2 cellular contexts compared by ENCODE assay signal in genomic region chr19:55015126-55015525, GRCh38.
TF ChIP-seq lines count a peak whose summit lies in the region.

No MANE protein-coding gene starts in this region.

TF ChIP-seq in SK-N-SH, 30 proteins besides CTCF, POLR2A, EP300 and RAD21:
- TF ChIP-seq RCOR1 (IDR thresholded peaks at IDR 0.05; ENCODE audit: low read length) (no peak), RFX5 (IDR thresholded peaks at IDR 0.05; ENCODE audit: low read length) (no peak), JUND (IDR thresholded peaks at IDR 0.05) (no peak), TCF12 (IDR thresholded peaks at IDR 0.05) (no peak), USF1 (IDR thresholded peaks at IDR 0.05; ENCODE audit: borderline replicate concordance, low read depth) (no peak), ELF1 (IDR thresholded peaks at IDR 0.05) (no peak), MAX (IDR thresholded peaks at IDR 0.05; ENCODE audit: low read depth) (no peak), CHD2 (IDR thresholded peaks at IDR 0.05; ENCODE audit: low read length, partially characterized antibody) (no peak), GATA2 (CRISPR knock-in tag; IDR thresholded peaks at IDR 0.05) (no peak)

TF ChIP-seq in SK-N-SH treated with all-trans-retinoic acid at 6 μM for 48 hours, 23 proteins besides CTCF, POLR2A, EP300 and RAD21:
- TF ChIP-seq CREB5 (CRISPR knock-in tag; IDR thresholded peaks at IDR 0.05; ENCODE audit: low read depth) (no peak), ZNF70 (CRISPR knock-in tag; IDR thresholded peaks at IDR 0.05) (no peak), TSHZ2 (CRISPR knock-in tag; IDR thresholded peaks at IDR 0.05) (no peak), ZFP3 (CRISPR knock-in tag; IDR thresholded peaks at IDR 0.05) (no peak), ZC3H10 (CRISPR knock-in tag; IDR thresholded peaks at IDR 0.05) (no peak)
